Comparison of ENCODE assay signal across 23 cellular contexts in genomic region chr12:56437430-56438176, GRCh38. TPM values are rescaled to one million over a fixed set of nuclear protein-coding genes. Genes with fewer than 3 reads are reported as not detected.
"Had no signal": no experiment of that assay in that cellular context is flagged by ENCODE, and none has a peak within 500 bp of the region (broad histone marks: within the 10 kb centered on the region; RNA-seq: fewer than 3 reads in every experiment).

No MANE protein-coding gene starts in this region.

- H3K27me3 Mint-ChIP-seq: activated naive CD8-positive, alpha-beta T cell; effector memory CD8-positive, alpha-beta T cell; T-cell had no signal

- H3K27me3 ChIP-seq: cardiac muscle cell, right atrium auricular region had no signal

- FAIRE-seq: keratinocyte had no signal

- H3K36me3 ChIP-seq: cardiac muscle cell, prostate gland, right atrium auricular region had no signal

- H3K27ac Mint-ChIP-seq: activated naive CD8-positive, alpha-beta T cell; activated T-cell treated with anti-CD3 and anti-CD28 coated beads, Interleukin-2, amount 50 U/mL, for 72 hours; effector memory CD8-positive, alpha-beta T cell; nephron progenitor cell; T-cell had no signal

- H3K9me3 ChIP-seq: lower lobe of right lung, prostate gland, right atrium auricular region had no signal

- H3K27ac ChIP-seq: cardiac muscle cell, lower lobe of right lung, prostate gland, right atrium auricular region had no signal

- H3K4me3 ChIP-seq: cardiac muscle cell, lower lobe of right lung, prostate gland, right atrium auricular region had no signal

- H3K9me3 Mint-ChIP-seq: activated T-cell treated with anti-CD3 and anti-CD28 coated beads, Interleukin-2, amount 50 U/mL, for 72 hours; effector memory CD8-positive, alpha-beta T cell; T-cell had no signal

- H3K4me1 ChIP-seq: lower lobe of right lung, prostate gland, right atrium auricular region had no signal

- ATAC-seq: activated T-cell treated with anti-CD3 and anti-CD28 coated beads, Interleukin-2, amount 50 U/mL, for 72 hours; effector memory CD8-positive, alpha-beta T cell; lower lobe of right lung; T-cell had no signal

- H3K4me3 Mint-ChIP-seq: activated naive CD8-positive, alpha-beta T cell; activated T-cell treated with anti-CD3 and anti-CD28 coated beads, Interleukin-2, amount 50 U/mL, for 72 hours; effector memory CD8-positive, alpha-beta T cell; nephron progenitor cell; T-cell had no signal

- DNase-seq: activated CD4-positive, alpha-beta T cell treated with anti-CD3 and anti-CD28 coated beads for 1 hour; activated gamma-delta T cell; activated T-cell treated with anti-CD3 and anti-CD28 coated beads, Interleukin-2, amount 50 U/mL, for 72 hours; amniotic stem cell; effector memory CD8-positive, alpha-beta T cell; lower lobe of right lung; nephron progenitor cell; nucleus accumbens; stimulated activated CD4-positive, alpha-beta T cell treated with anti-CD3 and anti-CD28 coated beads, Interleukin-12 subunit alpha, Interleukin-12 subunit beta, amount 100 ng/mL, for 4 hours; stimulated activated CD4-positive, alpha-beta T cell treated with anti-CD3 and anti-CD28 coated beads, Interleukin-1b, Interleukin-23, amount 100 ng/mL, for 48 hours; stimulated activated CD8-positive, alpha-beta memory T cell treated with anti-CD3 and anti-CD28 coated beads, Interleukin-4, amount 100 ng/mL, for 48 hours; stimulated activated naive CD4-positive, alpha-beta T cell; T-cell; T-helper 9 cell had no signal

RNA-seq across cellular contexts. Expression of gene MIP, which starts 16.9 kb away (rescaled TPM):
- total RNA-seq: activated CD8-positive, alpha-beta memory T cell treated with anti-CD3 and anti-CD28 coated beads for 36 hours; activated T-cell treated with anti-CD3 and anti-CD28 coated beads, Interleukin-2, amount 50 U/mL, for 72 hours; cardiac muscle cell; chondrocyte; glomerular endothelial cell; lower lobe of right lung; prostate gland; right atrium auricular region; T-cell; ureter had no signal
- polyA plus RNA-seq: keratinocyte had no signal
